ENCODE assay signal across 21 cellular contexts in genomic region chr1:148379170-148379500, GRCh38.
DNase-seq lines count a peak whose midpoint lies in the region; ATAC-seq and TF ChIP-seq lines count a peak whose summit lies in the region.
"Had no signal": no experiment of that assay in that cellular context is flagged by ENCODE, and none has a peak within 500 bp of the region (broad histone marks: within the 10 kb centered on the region; RNA-seq: fewer than 3 reads in every experiment).

No MANE protein-coding gene starts in this region.

- H3K27me3 ChIP-seq in endodermal cell (ENCODE audit: control insufficient read depth, insufficient read depth, low read length, poor library complexity, severe bottlenecking) = no peaks in the 10 kb centered on the region
- no peaks in the 10 kb centered on the region for H3K27me3 ChIP-seq in thoracic aorta (replicated peaks; ENCODE audit: insufficient read depth)
- H3K27me3 ChIP-seq: BLaER1 treated with 17β-estradiol and CSF1 and Interleukin-3, amounts not matched to agents 10 nM and 100 nM; vagina had no signal

- TF ChIP-seq CTCF in endodermal cell (conservative IDR thresholded peaks at IDR 0.05) (peak; percentile 23), thoracic aorta (IDR thresholded peaks at IDR 0.05) (no peak)

- H3K36me3 ChIP-seq in endodermal cell (ENCODE audit: control insufficient read depth, insufficient read depth, low read length) (no peaks in the 10 kb centered on the region), thoracic aorta (no peaks in the 10 kb centered on the region)
- H3K36me3 ChIP-seq: BLaER1 treated with 17β-estradiol and CSF1 and Interleukin-3, amounts not matched to agents 10 nM and 100 nM; esophagus squamous epithelium; gastroesophageal sphincter; vagina had no signal

- peak overlapping the region; percentile 23 for H3K27ac Mint-ChIP-seq in activated naive CD4-positive, alpha-beta T cell treated with anti-CD3 and anti-CD28 coated beads, Interleukin-2, amount 50 U/mL, for 24 hours
- peak overlapping the region; percentile 72 for H3K27ac Mint-ChIP-seq in endodermal cell
- peak overlapping the region in 1 of 6 donors; percentile 65 for H3K27ac Mint-ChIP-seq in naive B cell

- no peak for DNase-seq in activated naive CD4-positive, alpha-beta T cell treated with Interleukin-2 at 50 U/mL for 16 hours
- DNase-seq in endodermal cell (no peak), naive B cell (no peak), thoracic aorta (ENCODE audit: low spot score) (no peak), NCI-H187 treated with DMSO at 0.1 percent for 48 hours (lab: John Stamatoyannopoulos, UW) (no peak)
- DNase-seq: activated CD4-positive, alpha-beta T cell treated with anti-CD3 and anti-CD28 coated beads for 48 hours; effector memory CD4-positive, alpha-beta T cell; esophagus squamous epithelium; KG1; NCI-H1930; nucleus accumbens; PC-9; T-helper 1 cell had no signal

- peaks cover 20% of the 10 kb centered on the region for H3K4me1 Mint-ChIP-seq in activated naive CD4-positive, alpha-beta T cell treated with anti-CD3 and anti-CD28 coated beads, Interleukin-2, amount 50 U/mL, for 24 hours
- H3K4me1 Mint-ChIP-seq in endodermal cell (peaks cover 21% of the 10 kb centered on the region), naive B cell (peaks cover 4 to 31% (median 20%) of the 10 kb centered on the region in 3 donors)
- H3K4me1 Mint-ChIP-seq: central memory CD8-positive, alpha-beta T cell had no signal

- no peaks in the 10 kb centered on the region for H3K27me3 Mint-ChIP-seq in activated naive CD4-positive, alpha-beta T cell treated with anti-CD3 and anti-CD28 coated beads, Interleukin-2, amount 50 U/mL, for 24 hours
- H3K27me3 Mint-ChIP-seq in endodermal cell (ENCODE audit: insufficient read depth) (peaks cover 8% of the 10 kb centered on the region), naive B cell (peaks cover 4 to 8% (median 5%) of the 10 kb centered on the region in 3 donors)
- H3K27me3 Mint-ChIP-seq: central memory CD8-positive, alpha-beta T cell had no signal

- no peak overlapping the region for H3K9ac ChIP-seq in endodermal cell (ENCODE audit: extremely low read depth, low read length, poor library complexity, severe bottlenecking)
- H3K9ac ChIP-seq: BLaER1 treated with 17β-estradiol and CSF1 and Interleukin-3, amounts not matched to agents 10 nM and 100 nM had no signal

- no peaks in the 10 kb centered on the region for H3K4me1 ChIP-seq in endodermal cell (ENCODE audit: control insufficient read depth, insufficient read depth, low read length)
- no peaks in the 10 kb centered on the region for H3K4me1 ChIP-seq in thoracic aorta (ENCODE audit: control insufficient read depth in 1 of 2, low read depth in 2 of 2)
- H3K4me1 ChIP-seq: gastroesophageal sphincter, vagina had no signal

- ATAC-seq in naive B cell (ENCODE audit: low read depth in 2 of 2) (no peak), thoracic aorta (ENCODE audit: insufficient number of reproducible peaks, low FRiP score, low read depth) (no peak), HG02981 (IDR thresholded peaks at IDR 0.05; ENCODE audit: unreplicated experiment) (no peak), HG03457 (IDR thresholded peaks at IDR 0.05; ENCODE audit: unreplicated experiment) (no peak)
- ATAC-seq: gastroesophageal sphincter, left lobe of liver had no signal

- H3K36me3 Mint-ChIP-seq in activated naive CD4-positive, alpha-beta T cell treated with anti-CD3 and anti-CD28 coated beads, Interleukin-2, amount 50 U/mL, for 24 hours = no peaks in the 10 kb centered on the region
- H3K36me3 Mint-ChIP-seq in endodermal cell (ENCODE audit: low read depth) = no peaks in the 10 kb centered on the region
- no peaks in the 10 kb centered on the region for H3K36me3 Mint-ChIP-seq in naive B cell

- no peaks in the 10 kb centered on the region for H3K9me3 ChIP-seq in endodermal cell (ENCODE audit: control insufficient read depth, low read length)
- no peaks in the 10 kb centered on the region for H3K9me3 ChIP-seq in thoracic aorta
- H3K9me3 ChIP-seq: esophagus squamous epithelium, gastroesophageal sphincter, vagina had no signal

- no peak overlapping the region for H3K4me3 Mint-ChIP-seq in activated naive CD4-positive, alpha-beta T cell treated with anti-CD3 and anti-CD28 coated beads, Interleukin-2, amount 50 U/mL, for 24 hours
- peak overlapping the region; percentile 71 for H3K4me3 Mint-ChIP-seq in endodermal cell
- peak overlapping the region; percentile 27 to 86 (median 68) for H3K4me3 Mint-ChIP-seq in naive B cell
- H3K4me3 Mint-ChIP-seq: central memory CD8-positive, alpha-beta T cell had no signal

- 77 to 94% methylated on average over 14 to 22 of the region's 22 CpGs for WGBS in endodermal cell (ENCODE audit: insufficient coverage in 1 of 2, insufficient read length in 1 of 2), 2 experiments

- H3K27ac ChIP-seq in endodermal cell (ENCODE audit: low read depth, low read length) (no peak overlapping the region), thoracic aorta (no peak overlapping the region)
- H3K27ac ChIP-seq: BLaER1 treated with 17β-estradiol and CSF1 and Interleukin-3, amounts not matched to agents 10 nM and 100 nM; esophagus squamous epithelium; gastroesophageal sphincter; PC-9; vagina had no signal

- no peaks in the 10 kb centered on the region for H3K9me3 Mint-ChIP-seq in activated naive CD4-positive, alpha-beta T cell treated with anti-CD3 and anti-CD28 coated beads, Interleukin-2, amount 50 U/mL, for 24 hours
- no peaks in the 10 kb centered on the region for H3K9me3 Mint-ChIP-seq in endodermal cell
- no peaks in the 10 kb centered on the region for H3K9me3 Mint-ChIP-seq in naive B cell
- H3K9me3 Mint-ChIP-seq: central memory CD8-positive, alpha-beta T cell had no signal

- no peak overlapping the region for H3K4me3 ChIP-seq in endodermal cell (ENCODE audit: low read length)
- peak overlapping the region; percentile 16 for H3K4me3 ChIP-seq in thoracic aorta
- H3K4me3 ChIP-seq: BLaER1 treated with 17β-estradiol and CSF1 and Interleukin-3, amounts not matched to agents 10 nM and 100 nM; gastroesophageal sphincter; PC-9; vagina had no signal
